Comparison of ENCODE assay signal across 12 cellular contexts in genomic region chr3:71304261-71304646, GRCh38.
DNase-seq lines count a peak whose midpoint lies in the region; ATAC-seq, FAIRE-seq and TF ChIP-seq lines count a peak whose summit lies in the region.
"Had no signal": no experiment of that assay in that cellular context is flagged by ENCODE, and none has a peak within 500 bp of the region (broad histone marks: within the 10 kb centered on the region; RNA-seq: fewer than 3 reads in every experiment).

No MANE protein-coding gene starts in this region.

- no peak overlapping the region for H3K23ac ChIP-seq in H1 (ENCODE audit: insufficient read length)

- H3K4me3 Mint-ChIP-seq in Calu3 (ENCODE audit: low read depth, unreplicated experiment) = peak overlapping the region; percentile 12

- H3K36me3 ChIP-seq in OCI-LY1 (ENCODE audit: insufficient read depth, low read length) (peaks cover 9% of the 10 kb centered on the region; the same call in 1 of the 2 replicates), H1 (ENCODE audit: control insufficient read depth in 2 of 4, insufficient read depth in 4 of 4, low read length in 3 of 4) (no peaks in the 10 kb centered on the region), neural cell (ENCODE audit: insufficient read depth, low read length) (no peaks in the 10 kb centered on the region), PC-9 (ENCODE audit: low read depth) (no peaks in the 10 kb centered on the region), pancreas (no peaks in the 10 kb centered on the region)

- no peak overlapping the region for H2BK120ac ChIP-seq in H1 (replicated peaks; ENCODE audit: low read depth, low read length)

- H2AFZ ChIP-seq in OCI-LY1 (ENCODE audit: low read length) = no peak overlapping the region
- H2AFZ ChIP-seq in H1 (ENCODE audit: low read length) = no peak overlapping the region
- H2AFZ ChIP-seq in neural cell (ENCODE audit: low read depth, low read length) = no peak overlapping the region
- no peak overlapping the region for H2AFZ ChIP-seq in PC-9

- POLR2A ChIA-PET in H1 (lab: Charles Lee; ENCODE audit: partially characterized antibody) (interaction anchor here (1.1 kb wide), 1 partner anchor 12 kb away, joined by 4 read pairs; no protein-coding TSS in a partner anchor), PC-9 (lab: Charles Lee; ENCODE audit: unreplicated experiment) (no interaction called here)

- H3K79me2 ChIP-seq in OCI-LY1 (ENCODE audit: insufficient read depth, low read length) (peaks cover 83% of the 10 kb centered on the region), H1 (ENCODE audit: control insufficient read depth in 1 of 2, insufficient read depth in 2 of 2, low read length in 2 of 2) (peaks cover 8 to 58% of the 10 kb centered on the region in 2 experiments; a peak in 3 of 4 replicates), neural cell (replicated peaks; ENCODE audit: insufficient read depth, low read length) (no peaks in the 10 kb centered on the region), PC-9 (ENCODE audit: low read depth) (no peaks in the 10 kb centered on the region)

- TSS peak; percentile 18 for BruUV-seq in Calu3 (replicated peaks; lab: Mats Ljungman, UMichigan)
- BruUV-seq in PC-9 (replicated peaks; lab: Mats Ljungman, UMichigan) = no TSS peak

- H3K27ac Mint-ChIP-seq in Calu3 (ENCODE audit: unreplicated experiment) = peak overlapping the region; percentile 28

- H2BK20ac ChIP-seq in H1 (ENCODE audit: low read length) = no peak overlapping the region

- H3K9me3 ChIP-seq in OCI-LY1 (ENCODE audit: low read length) (no peaks in the 10 kb centered on the region), H1 (ENCODE audit: insufficient read depth in 2 of 2, low read depth in 1 of 2, low read length in 1 of 2) (no peaks in the 10 kb centered on the region), neural cell (ENCODE audit: low read length) (no peaks in the 10 kb centered on the region), PC-9 (ENCODE audit: insufficient read depth, low read depth) (no peaks in the 10 kb centered on the region), pancreas (no peaks in the 10 kb centered on the region)

- no peaks in the 10 kb centered on the region for H3K9me3 Mint-ChIP-seq in Calu3 (ENCODE audit: low read depth, unreplicated experiment)

- H2BK15ac ChIP-seq in H1 (ENCODE audit: low read length) = no peak overlapping the region

- FAIRE-seq in H1 (lab: Jason Lieb, UNC) (no peak), pancreas (lab: Jason Lieb, UNC) (no peak)
- FAIRE-seq: keratinocyte had no signal

- no peak for TF ChIP-seq RAD21 in H1 (IDR thresholded peaks at IDR 0.05 in 1 of 2, conservative IDR thresholded peaks at IDR 0.05 in 1 of 2; ENCODE audit: low read depth in 2 of 2, low read length in 2 of 2)
- no peak for TF ChIP-seq RAD21 in neural cell (conservative IDR thresholded peaks at IDR 0.05)

- no peaks in the 10 kb centered on the region for H3F3A ChIP-seq in OCI-LY1 (ENCODE audit: insufficient read depth, low read length)
- no peaks in the 10 kb centered on the region for H3F3A ChIP-seq in neural cell (ENCODE audit: insufficient read depth, low read length, poor library complexity, severe bottlenecking)
- no peaks in the 10 kb centered on the region; the same call in 1 of the 2 replicates for H3F3A ChIP-seq in PC-9 (ENCODE audit: insufficient read depth, low read depth)

- H4K5ac ChIP-seq in H1 (ENCODE audit: insufficient read length, low read depth, low read length) = peak overlapping the region; percentile 70

- no peak overlapping the region for H3K4ac ChIP-seq in H1 (replicated peaks; ENCODE audit: insufficient read length, low read depth, low read length)

- H3K9ac ChIP-seq in OCI-LY1 (ENCODE audit: low read length) (peak overlapping the region; percentile 70), H1 (replicated peaks in 1 of 4; ENCODE audit: extremely low read depth in 1 of 4, low read depth in 3 of 4, low read length in 3 of 4) (no peak overlapping the region; a peak in 1 of 7 replicates), neural cell (ENCODE audit: low read length) (no peak overlapping the region)

- H3K79me1 ChIP-seq in H1 (ENCODE audit: low read depth, low read length) = no peaks in the 10 kb centered on the region; the same call in 1 of the 2 replicates

- 3% methylated on average over 3 of the region's 3 CpGs; no CpG with 5 or more reads in 1 of the 2 experiments for WGBS in H1 (ENCODE audit: extremely low coverage in 1 of 2, insufficient coverage in 1 of 2, insufficient read length in 1 of 2, insufficient replicate concordance in 2 of 2, low coverage in 1 of 2, low lambda C conversion rate in 2 of 2, missing lambda C conversion rate in 1 of 2), 2 experiments
- 52 to 55% methylated on average over 3 of the region's 3 CpGs for WGBS in pancreas, 2 donors

- ATAC-seq in pancreas = no peak

- H3K23me2 ChIP-seq in H1 (ENCODE audit: low read depth, low read length) = peaks cover 4% of the 10 kb centered on the region; the same call in 1 of the 2 replicates

- TF ChIP-seq EP300 in H1 (IDR thresholded peaks at IDR 0.05; ENCODE audit: borderline replicate concordance in 1 of 2, low read depth in 2 of 2, low read length in 2 of 2) (no peak), neural cell (conservative IDR thresholded peaks at IDR 0.05; ENCODE audit: poor library complexity, severe bottlenecking) (no peak)

- no peak overlapping the region for H3K56ac ChIP-seq in H1 (replicated peaks; ENCODE audit: insufficient read length, low read depth, low read length)

- H4K91ac ChIP-seq in H1 (replicated peaks; ENCODE audit: insufficient read length, low read length) = no peak overlapping the region

- no peak overlapping the region for H4K8ac ChIP-seq in H1 (ENCODE audit: extremely low read depth, insufficient read depth, low read length)

- CTCF ChIA-PET in Calu3 (lab: Charles Lee) = interaction anchor here (0.9 kb wide), 1 partner anchor 93 kb away, joined by 3 read pairs; no protein-coding TSS in a partner anchor
- CTCF ChIA-PET in H1 (lab: Charles Lee; ENCODE audit: partially characterized antibody) = interaction anchor here (1.1 to 1.2 kb wide), 2 partner anchors 171 to 245 kb away, joined by 3 read pairs; no protein-coding TSS in a partner anchor
- CTCF ChIA-PET in PC-9 (lab: Charles Lee) = no interaction called here

- H3K4me1 Mint-ChIP-seq in Calu3 (ENCODE audit: low read depth, unreplicated experiment) = peaks cover 39% of the 10 kb centered on the region

- 0 out of 2 replicates have a peak overlapping the region, but pooled peaks have one; percentile 80 for H2BK5ac ChIP-seq in H1 (ENCODE audit: low read depth, low read length)

- no peak overlapping the region for H2AK5ac ChIP-seq in H1 (ENCODE audit: low read depth, low read length)

- H3K9me2 ChIP-seq in OCI-LY1 (ENCODE audit: low read depth, low read length) (no peaks in the 10 kb centered on the region), neural cell (ENCODE audit: insufficient read depth, low read length) (no peaks in the 10 kb centered on the region), PC-9 (ENCODE audit: insufficient read depth) (no peaks in the 10 kb centered on the region)

- H3K4me1 ChIP-seq in OCI-LY1 (ENCODE audit: insufficient read depth, low read length, severe bottlenecking) (peaks cover 96% of the 10 kb centered on the region), H1 (replicated peaks in 1 of 4; ENCODE audit: control insufficient read depth in 3 of 4, insufficient read depth in 4 of 4, low read length in 3 of 4) (peaks cover 2 to 44% (median 17%) of the 10 kb centered on the region in 4 experiments; a peak in 5 of 7 replicates), PC-9 (replicated peaks; ENCODE audit: insufficient read depth) (no peaks in the 10 kb centered on the region), pancreas (peaks cover 10 to 22% (median 22%) of the 10 kb centered on the region in 3 donors)

- H4K20me1 ChIP-seq in OCI-LY1 (ENCODE audit: insufficient read depth, low read length) (no peaks in the 10 kb centered on the region), H1 (replicated peaks in 1 of 2; ENCODE audit: control insufficient read depth in 1 of 2, insufficient read depth in 2 of 2, low read length in 2 of 2) (no peaks in the 10 kb centered on the region), neural cell (ENCODE audit: insufficient read depth) (no peaks in the 10 kb centered on the region), PC-9 (ENCODE audit: insufficient read depth) (no peaks in the 10 kb centered on the region)

- TF ChIP-seq CTCF in Calu3 (IDR thresholded peaks at IDR 0.05; ENCODE audit: unreplicated experiment) (no peak), OCI-LY1 (IDR thresholded peaks at IDR 0.05; ENCODE audit: low read length) (no peak), H1 (IDR thresholded peaks at IDR 0.05; ENCODE audit: control extremely low read depth in 1 of 3, insufficient read depth in 1 of 3, low read depth in 1 of 3, low read length in 3 of 3) (no peak), neural cell (IDR thresholded peaks at IDR 0.05; ENCODE audit: poor library complexity, severe bottlenecking) (no peak), PC-9 (conservative IDR thresholded peaks at IDR 0.05) (no peak), pancreas (IDR thresholded peaks at IDR 0.05) (no peak)

- H3K4me2 ChIP-seq in OCI-LY1 (ENCODE audit: low read length) = peak overlapping the region; percentile 90
- peak overlapping the region; percentile 73 to 87 for H3K4me2 ChIP-seq in H1 (ENCODE audit: insufficient read depth in 1 of 2, low read depth in 2 of 2, low read length in 2 of 2)
- H3K4me2 ChIP-seq in neural cell (ENCODE audit: low read length) = no peak overlapping the region
- H3K4me2 ChIP-seq in PC-9 = no peak overlapping the region

- H3K18ac ChIP-seq in H1 (ENCODE audit: extremely low read depth, low read length) = peak overlapping the region; percentile 39; the same call in 1 of the 2 replicates

- no peak for TF ChIP-seq POLR2A in H1 (IDR thresholded peaks at IDR 0.05; ENCODE audit: control extremely low read depth in 1 of 2, low read depth in 2 of 2, low read length in 2 of 2)

- H3K36me3 Mint-ChIP-seq in Calu3 (ENCODE audit: insufficient read depth, unreplicated experiment) = peaks cover 9% of the 10 kb centered on the region

- DNase-seq in Calu3 (no peak), H1 (ENCODE audit: low read depth in 1 of 2, low spot score in 2 of 2) (no peak), PC-9 (no peak), DMS79 treated with DMSO at 0.1 percent for 48 hours (lab: John Stamatoyannopoulos, UW) (no peak), DMS53 treated with DMSO at 0.1 percent for 48 hours (lab: John Stamatoyannopoulos, UW; ENCODE audit: unreplicated experiment) (no peak), pancreas (no peak)
- DNase-seq: DMS53, NCI-H1930 had no signal

- H3K27ac ChIP-seq in OCI-LY1 (ENCODE audit: low read depth, low read length, poor library complexity, severe bottlenecking) = peak overlapping the region; percentile 82
- no peak overlapping the region for H3K27ac ChIP-seq in H1 (ENCODE audit: low read depth, low read length)
- no peak overlapping the region for H3K27ac ChIP-seq in neural cell (ENCODE audit: low read length)
- H3K27ac ChIP-seq in PC-9 = no peak overlapping the region
- peak overlapping the region in 1 of 4 donors; percentile 71 for H3K27ac ChIP-seq in pancreas
- H3K27ac ChIP-seq: RWPE1 had no signal

- H3K4me3 ChIP-seq in OCI-LY1 (ENCODE audit: low read depth, low read length, poor library complexity, severe bottlenecking) (peak overlapping the region; percentile 68), H1 (ENCODE audit: extremely low read depth in 1 of 4, insufficient read depth in 2 of 4, low read depth in 3 of 4, low read length in 4 of 4) (peak overlapping the region; percentile 75 to 98 (median 80)), neural cell (ENCODE audit: low read length) (peak overlapping the region; percentile 5), PC-9 (no peak overlapping the region), pancreas (no peak overlapping the region)

- no peaks in the 10 kb centered on the region for H3K27me3 Mint-ChIP-seq in Calu3 (ENCODE audit: unreplicated experiment)

- intact Hi-C loops in Calu3 (cut with micrococcal nuclease; ENCODE audit: unreplicated experiment) (loop anchor here (1.0 to 10.0 kb wide), 7 partner anchors 57 to 749 kb away; no protein-coding TSS in a partner anchor), PC-9 (cut with micrococcal nuclease; ENCODE audit: unreplicated experiment) (no loop called here), pancreas (cut with DNase I) (no loop called here)

- no peak overlapping the region for H3K14ac ChIP-seq in H1 (ENCODE audit: insufficient read length)

- H3K27me3 ChIP-seq in OCI-LY1 (ENCODE audit: insufficient read depth, low read length) = no peaks in the 10 kb centered on the region
- no peaks in the 10 kb centered on the region for H3K27me3 ChIP-seq in H1 (replicated peaks in 1 of 4; ENCODE audit: control insufficient read depth in 3 of 4, extremely low read depth in 1 of 4, insufficient read depth in 3 of 4, low read length in 3 of 4)
- H3K27me3 ChIP-seq in neural cell (ENCODE audit: insufficient read depth, low read depth, low read length) = no peaks in the 10 kb centered on the region
- no peaks in the 10 kb centered on the region for H3K27me3 ChIP-seq in PC-9 (ENCODE audit: insufficient read depth, low read depth)
- H3K27me3 ChIP-seq in pancreas = no peaks in the 10 kb centered on the region

- no peak overlapping the region for H2BK12ac ChIP-seq in H1 (ENCODE audit: low read depth, low read length)

Comparison
In these comparisons a context has a peak if more than half of its experiments do, and no peak if none do; other contexts are left out.
1. H3K4me2 ChIP-seq: peak in OCI-LY1 (single experiment) and H1 (2 of 2); none in neural cell (single experiment) and PC-9 (single experiment).
2. H3K4me3 ChIP-seq: peak in OCI-LY1 (single experiment), H1 (4 of 4) and neural cell (single experiment); none in PC-9 (single experiment) and pancreas (0 of 4).